In the genomic region with DNA sequence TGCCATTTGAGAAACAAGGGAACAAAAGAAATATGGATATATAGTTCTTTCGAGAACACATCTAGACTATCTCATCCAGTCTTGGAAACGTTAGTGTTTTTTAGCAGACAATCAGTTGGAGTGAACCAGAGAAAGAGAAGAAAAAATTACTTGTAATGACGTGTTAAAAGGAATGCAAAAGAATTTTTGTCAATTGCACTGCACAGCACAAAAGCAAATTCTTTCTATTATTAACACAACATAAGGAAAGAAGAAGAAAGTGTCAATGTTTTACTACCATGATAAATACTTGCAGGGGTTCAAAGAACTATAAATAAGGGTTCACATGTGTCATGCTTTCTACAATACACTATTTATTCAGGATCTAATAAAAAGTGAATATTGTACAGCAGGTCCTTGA, we compare ENCODE assay signal across 17 cellular contexts. TPM values are rescaled to one million over a fixed set of nuclear protein-coding genes. Genes with fewer than 3 reads are reported as not detected.
"Had no signal": no experiment of that assay in that cellular context is flagged by ENCODE, and none has a peak within 500 bp of the region (broad histone marks: within the 10 kb centered on the region; RNA-seq: fewer than 3 reads in every experiment).

No MANE protein-coding gene starts in this region.

- H3K79me2 ChIP-seq: parathyroid adenoma had no signal

- H3K4me3 Mint-ChIP-seq: activated naive CD4-positive, alpha-beta T cell treated with anti-CD3 and anti-CD28 coated beads, Interleukin-2, amount 10 ng/mL, durations not matched to agents 7 days and 5 days; activated T-helper 17 cell treated with anti-CD3 and anti-CD28 coated beads, Interleukin-2, amount 50 U/mL, for 72 hours; memory B cell; nephron progenitor cell had no signal

- H2AFZ ChIP-seq: parathyroid adenoma had no signal

- H3K27ac Mint-ChIP-seq: activated naive CD4-positive, alpha-beta T cell treated with anti-CD3 and anti-CD28 coated beads, Interleukin-2, amount 10 ng/mL, durations not matched to agents 7 days and 5 days; activated T-helper 17 cell treated with anti-CD3 and anti-CD28 coated beads, Interleukin-2, amount 50 U/mL, for 72 hours; memory B cell; nephron progenitor cell had no signal

- H3K9me3 Mint-ChIP-seq: activated naive CD4-positive, alpha-beta T cell treated with anti-CD3 and anti-CD28 coated beads, Interleukin-2, amount 10 ng/mL, durations not matched to agents 7 days and 5 days; activated T-helper 17 cell treated with anti-CD3 and anti-CD28 coated beads, Interleukin-2, amount 50 U/mL, for 72 hours; brain; memory B cell; nephron progenitor cell had no signal

- H3K4me1 Mint-ChIP-seq: memory B cell had no signal

- ATAC-seq: activated T-helper 17 cell treated with anti-CD3 and anti-CD28 coated beads, Interleukin-2, amount 50 U/mL, for 72 hours; esophagus mucosa; foreskin keratinocyte had no signal

- H3K27me3 ChIP-seq: adrenal gland, foreskin keratinocyte, tibial artery had no signal

- H3K27ac ChIP-seq: adrenal gland, foreskin keratinocyte, parathyroid adenoma, skin epidermis, tibial artery had no signal

- H3K9me3 ChIP-seq: adrenal gland, tibial artery had no signal

- H3K4me3 ChIP-seq: adrenal gland, skin epidermis, tibial artery had no signal

- H3K36me3 ChIP-seq: adrenal gland, tibial artery had no signal

- H3K36me3 Mint-ChIP-seq: activated naive CD4-positive, alpha-beta T cell treated with anti-CD3 and anti-CD28 coated beads, Interleukin-2, amount 10 ng/mL, durations not matched to agents 7 days and 5 days; brain; memory B cell had no signal

- DNase-seq: activated CD4-positive, alpha-beta T cell treated with anti-CD3 and anti-CD28 coated beads, Interleukin-2, amount 50 U/mL, for 1 hour; activated naive CD4-positive, alpha-beta T cell treated with anti-CD3 and anti-CD28 coated beads, Interleukin-2, amount 10 ng/mL, durations not matched to agents 7 days and 5 days; activated T-cell treated with anti-CD3 and anti-CD28 coated beads for 4 hours; adrenal gland; dermis blood vessel endothelial cell; foreskin keratinocyte; nephron progenitor cell; retina; tibial artery had no signal

RNA-seq across cellular contexts. Expression of a gene that starts 27.5 kb away (rescaled TPM):
- total RNA-seq: activated CD8-positive, alpha-beta memory T cell treated with anti-CD3 and anti-CD28 coated beads for 36 hours; activated T-helper 17 cell treated with anti-CD3 and anti-CD28 coated beads, Interleukin-2, amount 50 U/mL, for 72 hours; adrenal gland; dermis blood vessel endothelial cell; esophagus mucosa; foreskin keratinocyte; T-helper 2 cell treated with Interferon-gamma antibody and Interleukin-4, amounts not matched to agents 100 ng/mL and 5 ng/mL, for 36 hours had no signal
- polyA plus RNA-seq: adrenal gland had no signal
